Comparison of ENCODE assay signal across 8 cellular contexts in genomic region chr9:79489241-79490000, GRCh38.
DNase-seq lines count a peak whose midpoint lies in the region; ATAC-seq and TF ChIP-seq lines count a peak whose summit lies in the region.

No MANE protein-coding gene starts in this region.

- ATAC-seq in esophagus mucosa, result peak; percentile 48
- ATAC-seq in HG03442 (IDR thresholded peaks at IDR 0.05; ENCODE audit: unreplicated experiment), result no peak
- no peak for ATAC-seq in GM19463 (IDR thresholded peaks at IDR 0.05; ENCODE audit: unreplicated experiment)

- in situ Hi-C loops in Caki2 (cut with HindIII; ENCODE audit: low pct_unique_long_range_greater_than_20kb, low sequenced_read_pairs), result no loop called here

- TF ChIP-seq CTCF in GM20000 (IDR thresholded peaks at IDR 0.05; ENCODE audit: extremely low read depth, missing control alignments), result no peak

- DNase-seq in Caki2 (ENCODE audit: low read depth) (peak; percentile 43), NCI-H69 (lab: John Stamatoyannopoulos, UW) (peak; percentile 9), non-pigmented ciliary epithelial cell (ENCODE audit: low read depth) (peak; percentile 44), GM20000 (ENCODE audit: low spot score) (no peak), GM19240 (ENCODE audit: insufficient read length, low spot score) (no peak)

Comparison
In these comparisons a context has a peak if more than half of its experiments do, and no peak if none do; other contexts are left out.
1. DNase-seq: peak in Caki2 (single experiment), NCI-H69 (single experiment) and non-pigmented ciliary epithelial cell (single experiment); none in GM20000 (single experiment) and GM19240 (single experiment).